Comparison of ENCODE assay signal across 8 cellular contexts in genomic region chr10:131997366-131998049, GRCh38. TPM values are rescaled to one million over a fixed set of nuclear protein-coding genes. Genes with fewer than 3 reads are reported as not detected.
DNase-seq lines count a peak whose midpoint lies in the region; ATAC-seq and TF ChIP-seq lines count a peak whose summit lies in the region.

No MANE protein-coding gene starts in this region.

- DNase-seq in body of pancreas (peak; percentile 85 to 92 (median 90)), left colon (peak; percentile 22 to 68), suprapubic skin (ENCODE audit: low spot score in 2 of 2) (peak; percentile 91 to 93), NCI-H524 (lab: John Stamatoyannopoulos, UW) (no peak)
- no peak for DNase-seq in stimulated activated naive B cell treated with anti-CD40 and anti-IgM and Interleukin-4, amounts not matched to agents 10 μg/mL and 1 μg/mL and 100 μg/mL, for 72 hours

- TF ChIP-seq EP300 in suprapubic skin (IDR thresholded peaks at IDR 0.05), result no peak

- no peak overlapping the region for H3K4me3 Mint-ChIP-seq in stimulated activated naive B cell treated with anti-CD40 and anti-IgM and Interleukin-4, amounts not matched to agents 10 μg/mL and 1 μg/mL and 100 μg/mL, for 72 hours

- H3K27ac ChIP-seq in HUES48 (ENCODE audit: low read depth, low read length) (peak overlapping the region; percentile 77), body of pancreas (peak overlapping the region; percentile 80 to 90 (median 84)), suprapubic skin (peak overlapping the region; percentile 84)

- no peak overlapping the region for H3K27ac Mint-ChIP-seq in stimulated activated naive B cell treated with anti-CD40 and anti-IgM and Interleukin-4, amounts not matched to agents 10 μg/mL and 1 μg/mL and 100 μg/mL, for 72 hours

- ATAC-seq in body of pancreas (peak; percentile 86), left colon (peak; percentile 36), HG02759 (IDR thresholded peaks at IDR 0.05; ENCODE audit: unreplicated experiment) (no peak), HG03139 (IDR thresholded peaks at IDR 0.05; ENCODE audit: unreplicated experiment) (no peak)
- no peak for ATAC-seq in stimulated activated naive B cell treated with anti-CD40 and anti-IgM and Interleukin-4, amounts not matched to agents 10 μg/mL and 1 μg/mL and 100 μg/mL, for 72 hours (replicated peaks)

- no peaks in the 10 kb centered on the region for H3K9me3 Mint-ChIP-seq in stimulated activated naive B cell treated with anti-CD40 and anti-IgM and Interleukin-4, amounts not matched to agents 10 μg/mL and 1 μg/mL and 100 μg/mL, for 72 hours

- no peaks in the 10 kb centered on the region for H3K4me1 Mint-ChIP-seq in stimulated activated naive B cell treated with anti-CD40 and anti-IgM and Interleukin-4, amounts not matched to agents 10 μg/mL and 1 μg/mL and 100 μg/mL, for 72 hours

- TF ChIP-seq POLR2A in body of pancreas (IDR thresholded peaks at IDR 0.05) (peak in 2 of 3 donors; percentile 55 to 56), suprapubic skin (IDR thresholded peaks at IDR 0.05) (no peak)

- TF ChIP-seq CTCF in body of pancreas (IDR thresholded peaks at IDR 0.05), result no peak
- no peak for TF ChIP-seq CTCF in suprapubic skin (IDR thresholded peaks at IDR 0.05)

- peaks cover 9 to 17% of the 10 kb centered on the region in 2 donors for H3K27me3 Mint-ChIP-seq in stimulated activated naive B cell treated with anti-CD40 and anti-IgM and Interleukin-4, amounts not matched to agents 10 μg/mL and 1 μg/mL and 100 μg/mL, for 72 hours

- no peak overlapping the region for H3K9ac ChIP-seq in HUES48 (ENCODE audit: low read depth, low read length)

- H3K9me3 ChIP-seq in HUES48 (ENCODE audit: control insufficient read depth, insufficient read depth, low read length) (no peaks in the 10 kb centered on the region), body of pancreas (no peaks in the 10 kb centered on the region), suprapubic skin (no peaks in the 10 kb centered on the region)

- H3K4me3 ChIP-seq in HUES48 (ENCODE audit: low read depth, low read length), result no peak overlapping the region
- H3K4me3 ChIP-seq in body of pancreas, result no peak overlapping the region
- no peak overlapping the region for H3K4me3 ChIP-seq in suprapubic skin

- H3K4me1 ChIP-seq in HUES48 (ENCODE audit: control insufficient read depth, insufficient read depth, low read length) (peaks cover 26% of the 10 kb centered on the region), body of pancreas (peaks cover 75% of the 10 kb centered on the region), suprapubic skin (peaks cover 22% of the 10 kb centered on the region)

- WGBS in body of pancreas, 2 donors, result 29 to 32% methylated on average over 12 to 13 of the region's 13 CpGs
- WGBS in suprapubic skin, result 27% methylated on average over 12 of the region's 13 CpGs

- H3K36me3 ChIP-seq in HUES48 (ENCODE audit: control insufficient read depth, insufficient read depth, low read length), result no peaks in the 10 kb centered on the region
- no peaks in the 10 kb centered on the region for H3K36me3 ChIP-seq in body of pancreas (replicated peaks in 1 of 2; ENCODE audit: insufficient read depth in 1 of 2, low read depth in 2 of 2)
- H3K36me3 ChIP-seq in suprapubic skin, result no peaks in the 10 kb centered on the region

- peaks cover 0 to 5% of the 10 kb centered on the region in 2 donors for H3K36me3 Mint-ChIP-seq in stimulated activated naive B cell treated with anti-CD40 and anti-IgM and Interleukin-4, amounts not matched to agents 10 μg/mL and 1 μg/mL and 100 μg/mL, for 72 hours

- no peaks in the 10 kb centered on the region for H3K27me3 ChIP-seq in HUES48 (ENCODE audit: control insufficient read depth, insufficient read depth, low read length)
- no peaks in the 10 kb centered on the region for H3K27me3 ChIP-seq in body of pancreas
- H3K27me3 ChIP-seq in suprapubic skin, result no peaks in the 10 kb centered on the region

- intact Hi-C loops in body of pancreas (cut with DNase I), result no loop called here
- intact Hi-C loops in left colon (cut with DNase I, micrococcal nuclease), result no loop called here

RNA-seq across cellular contexts. Expression of gene BNIP3, which starts 15.8 kb away (rescaled TPM):
- total RNA-seq in body of pancreas, result 100 to 1,000 TPM; 147 to 158 TPM
- 1 to 10 TPM; 4.7 to 9.4 TPM for total RNA-seq in left colon
- 100 to 1,000 TPM in 3 of 4 donors, 10 to 100 TPM in 1; 81.2 to 162 (median 135) TPM for total RNA-seq in suprapubic skin

Comparison
In these comparisons a context has a peak if more than half of its experiments do, and no peak if none do; other contexts are left out.
1. ATAC-seq: peak in body of pancreas (single experiment) and left colon (single experiment); none in HG02759 (single experiment), HG03139 (single experiment) and stimulated activated naive B cell treated with anti-CD40 and anti-IgM and Interleukin-4, amounts not matched to agents 10 μg/mL and 1 μg/mL and 100 μg/mL, for 72 hours (0 of 2).
2. DNase-seq: peak in body of pancreas (4 of 4), left colon (2 of 2) and suprapubic skin (2 of 2); none in NCI-H524 (0 of 2) and stimulated activated naive B cell treated with anti-CD40 and anti-IgM and Interleukin-4, amounts not matched to agents 10 μg/mL and 1 μg/mL and 100 μg/mL, for 72 hours (single experiment).
3. POLR2A ChIP-seq: peak in body of pancreas (2 of 3); none in suprapubic skin (0 of 2).
4. RNA of gene BNIP3, which starts 15.8 kb away (total RNA-seq): 147 to 158 TPM in body of pancreas and 81.2 to 162 TPM in suprapubic skin; 4.7 to 9.4 TPM in left colon; every median in the first group is over 4 times any median in the second.
5. Peak in every context shown above with its lines, with median percentiles within 50 percentile points of each other: H3K27ac ChIP-seq.